In the genomic region with DNA sequence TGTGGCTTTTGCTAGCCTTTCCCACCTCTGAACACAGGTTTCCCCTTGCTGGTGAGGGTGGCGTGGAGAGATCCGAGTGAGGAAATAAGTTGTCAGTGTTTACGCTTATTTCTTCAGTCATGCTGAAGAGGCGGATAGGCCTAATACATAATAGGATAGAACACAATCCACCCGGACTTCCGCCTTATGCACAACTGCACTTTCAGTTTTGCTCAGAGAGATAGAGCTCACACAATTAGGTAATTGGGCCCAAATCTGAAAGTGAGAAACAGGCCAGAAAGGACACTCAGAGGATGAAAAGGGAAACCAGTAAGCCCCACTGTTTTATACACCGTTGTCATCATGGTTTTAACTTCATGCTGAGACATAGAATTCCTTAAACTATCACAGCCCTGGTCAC, we compare ENCODE assay signal across 8 cellular contexts. TPM values are rescaled to one million over a fixed set of nuclear protein-coding genes. Genes with fewer than 3 reads are reported as not detected.
A peak's percentile ranks its signal among the peaks of the same experiment; 100 is the strongest.
DNase-seq lines count a peak whose midpoint lies in the region; ATAC-seq and TF ChIP-seq lines count a peak whose summit lies in the region.
"Not testable (repeated sequence)": the region's sequence is repeated elsewhere in the genome, so short reads cannot be mapped to it uniquely, and the experiment has no call there.

No MANE protein-coding gene starts in this region.

- H3K36me3 Mint-ChIP-seq in activated CD8-positive, alpha-beta T cell treated with anti-CD3 and anti-CD28 coated beads for 36 hours (ENCODE audit: low read depth); natural killer cell treated with Interleukin-12 subunit alpha and Interleukin-12 subunit beta and Interleukin-15 and Interleukin-18, amount 100 ng/mL, for 72 hours: not testable (repeated sequence)

- not testable (repeated sequence) for DNase-seq in activated CD8-positive, alpha-beta T cell treated with anti-CD3 and anti-CD28 coated beads for 36 hours; natural killer cell treated with Interleukin-12 subunit alpha and Interleukin-12 subunit beta and Interleukin-15 and Interleukin-18, amount 100 ng/mL, for 72 hours (ENCODE audit: low spot score)

- not testable (repeated sequence) for H3K4me3 Mint-ChIP-seq in activated CD8-positive, alpha-beta T cell treated with anti-CD3 and anti-CD28 coated beads for 36 hours; natural killer cell treated with Interleukin-12 subunit alpha and Interleukin-12 subunit beta and Interleukin-15 and Interleukin-18, amount 100 ng/mL, for 72 hours

- not testable (repeated sequence) for TF ChIP-seq CTCF in activated CD8-positive, alpha-beta T cell treated with anti-CD3 and anti-CD28 coated beads for 36 hours (IDR thresholded peaks at IDR 0.05)

- H3K9me3 Mint-ChIP-seq in activated CD8-positive, alpha-beta T cell treated with anti-CD3 and anti-CD28 coated beads for 36 hours; natural killer cell treated with Interleukin-12 subunit alpha and Interleukin-12 subunit beta and Interleukin-15 and Interleukin-18, amount 100 ng/mL, for 72 hours: not testable (repeated sequence)

- not testable (repeated sequence) for H3K27ac Mint-ChIP-seq in activated CD8-positive, alpha-beta T cell treated with anti-CD3 and anti-CD28 coated beads for 36 hours; natural killer cell treated with Interleukin-12 subunit alpha and Interleukin-12 subunit beta and Interleukin-15 and Interleukin-18, amount 100 ng/mL, for 72 hours

- not testable (repeated sequence) for H3K27me3 Mint-ChIP-seq in activated CD8-positive, alpha-beta T cell treated with anti-CD3 and anti-CD28 coated beads for 36 hours; natural killer cell treated with Interleukin-12 subunit alpha and Interleukin-12 subunit beta and Interleukin-15 and Interleukin-18, amount 100 ng/mL, for 72 hours

- not testable (repeated sequence) for H3K4me1 Mint-ChIP-seq in activated CD8-positive, alpha-beta T cell treated with anti-CD3 and anti-CD28 coated beads for 36 hours (ENCODE audit: low read depth); natural killer cell treated with Interleukin-12 subunit alpha and Interleukin-12 subunit beta and Interleukin-15 and Interleukin-18, amount 100 ng/mL, for 72 hours (ENCODE audit: low read depth in 2 of 2)

- ATAC-seq in GM18498 (IDR thresholded peaks at IDR 0.05; ENCODE audit: unreplicated experiment) (peak; percentile 82), GM19023 (IDR thresholded peaks at IDR 0.05; ENCODE audit: unreplicated experiment) (peak; percentile 69), GM21367 (IDR thresholded peaks at IDR 0.05; ENCODE audit: unreplicated experiment) (peak; percentile 75), HG02610 (IDR thresholded peaks at IDR 0.05; ENCODE audit: unreplicated experiment) (peak; percentile 85), HG03039 (IDR thresholded peaks at IDR 0.05; ENCODE audit: unreplicated experiment) (peak; percentile 72), HG03432 (IDR thresholded peaks at IDR 0.05; ENCODE audit: unreplicated experiment) (peak; percentile 77)
- ATAC-seq in activated CD8-positive, alpha-beta T cell treated with anti-CD3 and anti-CD28 coated beads for 36 hours = peak; percentile 10
- peak; percentile 36 to 59 for ATAC-seq in natural killer cell treated with Interleukin-12 subunit alpha and Interleukin-12 subunit beta and Interleukin-15 and Interleukin-18, amount 100 ng/mL, for 72 hours

- intact Hi-C loops in activated CD8-positive, alpha-beta T cell treated with anti-CD3 and anti-CD28 coated beads for 36 hours (cut with micrococcal nuclease) = not testable (repeated sequence)

- POLR2A ChIA-PET in activated CD8-positive, alpha-beta T cell treated with anti-CD3 and anti-CD28 coated beads for 36 hours (lab: Charles Lee) = not testable (repeated sequence)

- CTCF ChIA-PET in activated CD8-positive, alpha-beta T cell treated with anti-CD3 and anti-CD28 coated beads for 36 hours (lab: Charles Lee) = not testable (repeated sequence)

RNA-seq across cellular contexts. Expression of a gene that starts 29.7 kb away (rescaled TPM):
- total RNA-seq in activated CD8-positive, alpha-beta T cell treated with anti-CD3 and anti-CD28 coated beads for 36 hours = 10 to 100 TPM; 33.4 to 36.1 TPM
- total RNA-seq in natural killer cell treated with Interleukin-12 subunit alpha and Interleukin-12 subunit beta and Interleukin-15 and Interleukin-18, amount 100 ng/mL, for 72 hours = 10 to 100 TPM; 31.0 to 39.6 TPM

Comparison
In these comparisons a context has a peak if more than half of its experiments do, and no peak if none do; other contexts are left out.
1. ATAC-seq: peak in every context shown above with its lines; median percentile 85 in HG02610; 82 in GM18498; 77 in HG03432; 75 in GM21367; 72 in HG03039; 69 in GM19023; 48 in natural killer cell treated with Interleukin-12 subunit alpha and Interleukin-12 subunit beta and Interleukin-15 and Interleukin-18, amount 100 ng/mL, for 72 hours; 10 in activated CD8-positive, alpha-beta T cell treated with anti-CD3 and anti-CD28 coated beads for 36 hours.